Comparison of ENCODE assay signal across 31 cellular contexts in genomic region chr3:52032702-52033408, GRCh38. TPM values are rescaled to one million over a fixed set of nuclear protein-coding genes. Genes with fewer than 3 reads are reported as not detected.
DNase-seq lines count a peak whose midpoint lies in the region; ATAC-seq, FAIRE-seq and TF ChIP-seq lines count a peak whose summit lies in the region.
"Had no signal": no experiment of that assay in that cellular context is flagged by ENCODE, and none has a peak within 500 bp of the region (broad histone marks: within the 10 kb centered on the region; RNA-seq: fewer than 3 reads in every experiment).

No MANE protein-coding gene starts in this region.

- no peak for FAIRE-seq in urothelium cell line (lab: Jason Lieb, UNC)
- FAIRE-seq: A204.1, D721Med, TTC549 had no signal

- no peaks in the 10 kb centered on the region for H3K9me3 ChIP-seq in hepatocyte (ENCODE audit: low read depth)
- H3K9me3 ChIP-seq: MG63, ovary, Peyer's patch, SJSA1, testis had no signal

- no peaks in the 10 kb centered on the region for H3K36me3 ChIP-seq in hepatocyte (replicated peaks; ENCODE audit: insufficient read depth, low read depth)
- H3K36me3 ChIP-seq: MG63, ovary, Peyer's patch, SJSA1 had no signal

- H3K79me2 ChIP-seq in hepatocyte: no peaks in the 10 kb centered on the region

- no peak overlapping the region for H3K4me3 ChIP-seq in hepatocyte
- H3K4me3 ChIP-seq: MG63, ovary, Peyer's patch, SJSA1, testis had no signal

- TF ChIP-seq CTCF in hepatocyte (IDR thresholded peaks at IDR 0.05; ENCODE audit: poor library complexity): no peak

- no peak overlapping the region for H2AFZ ChIP-seq in hepatocyte

- no peaks in the 10 kb centered on the region for H3K9me2 ChIP-seq in hepatocyte (replicated peaks; ENCODE audit: insufficient read depth)

- DNase-seq in Right ventricle myocardium superior: no peak
- no peak for DNase-seq in cardiac septum (ENCODE audit: low spot score)
- DNase-seq in hepatocyte (ENCODE audit: low spot score): no peak
- DNase-seq in substantia nigra (lab: John Stamatoyannopoulos, UW): peak in 30 of 49 donors; percentile 28 to 71 (median 52)
- DNase-seq in NCI-H1694 (lab: John Stamatoyannopoulos, UW): no peak
- DNase-seq in urothelium cell line (ENCODE audit: low spot score): no peak
- DNase-seq: activated CD4-positive, alpha-beta T cell treated with anti-CD3 and anti-CD28 coated beads, Interleukin-2, amount 50 U/mL, for 4 hours; activated naive CD4-positive, alpha-beta T cell treated with Interleukin-2 at 50 U/mL for 16 hours; activated T-cell treated with anti-CD3 and anti-CD28 coated beads, Interleukin-2, amount 50 U/mL, for 72 hours; CD4-positive, alpha-beta T cell; cerebellar nuclear complex; foreskin melanocyte; H7; mammary epithelial cell; MG63; NCI-H1105; NCI-H2029; NCI-H69; nephron progenitor cell; ovary; Peyer's patch; stimulated activated CD4-positive, alpha-beta T cell treated with anti-CD3 and anti-CD28 coated beads, Interleukin-1b, Interleukin-23, amount 100 ng/mL, for 48 hours; stimulated activated naive CD4-positive, alpha-beta T cell treated with Interleukin-2 at 50 U/mL for 16 hours; testis had no signal

- WGBS in hepatocyte (ENCODE audit: low lambda C conversion rate, missing lambda C conversion rate): 83% methylated on average over 11 of the region's 11 CpGs

- no peaks in the 10 kb centered on the region for H4K20me1 ChIP-seq in hepatocyte (ENCODE audit: insufficient read depth, poor library complexity, severe bottlenecking)

- peaks cover 8% of the 10 kb centered on the region for H3K4me1 ChIP-seq in hepatocyte (ENCODE audit: insufficient read depth)
- H3K4me1 ChIP-seq: Peyer's patch, SJSA1 had no signal

- H3K27me3 ChIP-seq in hepatocyte: no peaks in the 10 kb centered on the region
- H3K27me3 ChIP-seq: MG63, ovary, Peyer's patch, SJSA1, testis had no signal

- intact Hi-C loops in Right ventricle myocardium superior (cut with DNase I): no loop called here
- intact Hi-C loops in cardiac septum (cut with DNase I): no loop called here

- ATAC-seq in Right ventricle myocardium superior (ENCODE audit: poor library complexity) (peak; percentile 6), HG02678 (IDR thresholded peaks at IDR 0.05; ENCODE audit: unreplicated experiment) (no peak)
- ATAC-seq: activated T-cell treated with anti-CD3 and anti-CD28 coated beads, Interleukin-2, amount 50 U/mL, for 72 hours had no signal

- peak overlapping the region; percentile 83 for H3K27ac ChIP-seq in angular gyrus (ENCODE audit: low read depth, low read length)
- peak overlapping the region; percentile 42 for H3K27ac ChIP-seq in hepatocyte
- peak overlapping the region; percentile 86 for H3K27ac ChIP-seq in substantia nigra (ENCODE audit: low read depth, low read length, poor library complexity, severe bottlenecking)
- H3K27ac ChIP-seq: KMS-11, ovary, SJSA1, testis had no signal

- H3K4me2 ChIP-seq in hepatocyte: no peak overlapping the region
- H3K4me2 ChIP-seq: KMS-11 had no signal

RNA-seq across cellular contexts. Expression of gene DUSP7, which starts 23.5 kb away (rescaled TPM):
- total RNA-seq in Right ventricle myocardium superior: 23.2 TPM
- 21.2 TPM for total RNA-seq in cardiac septum
- 13.1 and 13.8 TPM in 2 replicates for total RNA-seq in hepatocyte
- polyA plus RNA-seq in hepatocyte: 5.9 and 6.4 TPM in 2 replicates

RNA-seq across cellular contexts. Expression of gene RPL29, which starts 37.2 kb away (rescaled TPM):
- 594 TPM for total RNA-seq in Right ventricle myocardium superior
- 466 TPM for total RNA-seq in cardiac septum
- total RNA-seq in hepatocyte: 981 and 1,184 TPM in 2 replicates
- 786 and 812 TPM in 2 replicates for polyA plus RNA-seq in hepatocyte

RNA-seq across cellular contexts. Expression of gene ACY1, which starts 49.5 kb away (rescaled TPM):
- total RNA-seq in Right ventricle myocardium superior (23.2 TPM), cardiac septum (20.3 TPM), hepatocyte (114 and 164 TPM in 2 replicates)
- polyA plus RNA-seq in hepatocyte: 148 and 183 TPM in 2 replicates

RNA-seq across cellular contexts. Expression of gene ABHD14A, which starts 58.0 kb away (rescaled TPM):
- total RNA-seq in Right ventricle myocardium superior: 27.5 TPM
- total RNA-seq in cardiac septum: 12.5 TPM
- total RNA-seq in hepatocyte: 17.1 and 22.3 TPM in 2 replicates
- polyA plus RNA-seq in hepatocyte: 55.1 and 68.6 TPM in 2 replicates

RNA-seq across cellular contexts. Expression of gene ABHD14B, which starts 59.0 kb away (rescaled TPM):
- total RNA-seq in Right ventricle myocardium superior (12.6 TPM), cardiac septum (13.6 TPM), hepatocyte (31.9 and 32.8 TPM in 2 replicates)
- polyA plus RNA-seq in hepatocyte: 40.2 and 48.4 TPM in 2 replicates

Comparison
In these comparisons a context has a peak if more than half of its experiments do, and no peak if none do; other contexts are left out.
1. DNase-seq: peak in substantia nigra (30 of 49); none in Right ventricle myocardium superior (single experiment), cardiac septum (single experiment), hepatocyte (single experiment), NCI-H1694 (single experiment) and urothelium cell line (single experiment).
2. Peak in every context shown above with its lines, with median percentiles within 50 percentile points of each other: H3K27ac ChIP-seq.